In the genomic region with DNA sequence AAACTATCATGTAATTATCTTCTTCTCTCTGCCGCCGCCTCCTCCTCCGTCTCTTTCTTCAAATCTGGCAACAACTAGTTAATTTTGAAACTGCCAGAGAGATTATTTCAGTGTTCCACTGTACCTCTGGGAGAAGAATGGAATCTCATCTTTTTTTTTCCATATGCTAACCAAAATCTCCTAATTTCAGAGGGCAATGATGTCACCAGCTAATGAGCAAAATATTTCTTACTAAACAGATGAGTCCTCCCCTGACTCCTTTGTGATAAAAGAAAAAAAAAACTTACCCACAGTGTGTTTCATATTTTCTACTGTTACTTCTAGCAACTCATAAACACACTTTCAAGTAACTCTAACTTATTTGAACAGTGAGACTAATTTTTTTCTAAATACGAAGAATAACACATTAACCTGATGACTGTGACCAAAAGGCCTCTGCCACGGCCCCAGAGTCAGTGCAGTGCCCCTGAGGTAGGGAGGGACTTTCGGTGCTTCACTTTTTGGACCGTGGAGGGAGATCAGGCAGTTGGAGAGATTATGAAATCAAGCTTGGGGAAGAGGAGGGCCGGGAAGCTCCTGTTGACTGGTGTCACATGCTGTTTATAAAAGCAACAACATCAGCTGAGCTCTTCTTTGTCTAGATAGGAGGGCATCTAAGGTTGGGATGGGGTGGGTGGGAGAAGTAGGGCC, we compare ENCODE assay signal across 10 cellular contexts.
DNase-seq lines count a peak whose midpoint lies in the region; ATAC-seq lines count a peak whose summit lies in the region.
"Had no signal": no experiment of that assay in that cellular context is flagged by ENCODE, and none has a peak within 500 bp of the region (broad histone marks: within the 10 kb centered on the region; RNA-seq: fewer than 3 reads in every experiment).

No MANE protein-coding gene starts in this region.

- ATAC-seq in left cardiac atrium (peak; percentile 56 to 67), sciatic nerve (peak; percentile 89)
- ATAC-seq in stimulated activated naive B cell treated with anti-CD40 and anti-IgM and Interleukin-4, amounts not matched to agents 10 μg/mL and 1 μg/mL and 100 μg/mL, for 72 hours (replicated peaks), result no peak

- H3K27me3 Mint-ChIP-seq in stimulated activated naive B cell treated with anti-CD40 and anti-IgM and Interleukin-4, amounts not matched to agents 10 μg/mL and 1 μg/mL and 100 μg/mL, for 72 hours, result peaks cover 25 to 27% of the 10 kb centered on the region in 2 donors

- H3K36me3 Mint-ChIP-seq in stimulated activated naive B cell treated with anti-CD40 and anti-IgM and Interleukin-4, amounts not matched to agents 10 μg/mL and 1 μg/mL and 100 μg/mL, for 72 hours, result no peaks in the 10 kb centered on the region

- peaks cover 2 to 5% of the 10 kb centered on the region in 2 donors for H3K4me1 Mint-ChIP-seq in stimulated activated naive B cell treated with anti-CD40 and anti-IgM and Interleukin-4, amounts not matched to agents 10 μg/mL and 1 μg/mL and 100 μg/mL, for 72 hours

- H3K27ac Mint-ChIP-seq in stimulated activated naive B cell treated with anti-CD40 and anti-IgM and Interleukin-4, amounts not matched to agents 10 μg/mL and 1 μg/mL and 100 μg/mL, for 72 hours, result no peak overlapping the region

- no peaks in the 10 kb centered on the region for H3K9me3 Mint-ChIP-seq in stimulated activated naive B cell treated with anti-CD40 and anti-IgM and Interleukin-4, amounts not matched to agents 10 μg/mL and 1 μg/mL and 100 μg/mL, for 72 hours

- peak; percentile 32 for DNase-seq in ELR (ENCODE audit: low read depth)
- peak; percentile 60 for DNase-seq in amniotic epithelial cell (ENCODE audit: low read depth)
- DNase-seq in left cardiac atrium, result no peak
- DNase-seq in sciatic nerve (ENCODE audit: low spot score), result no peak
- no peak for DNase-seq in iPS-NIHi7 (ENCODE audit: extremely low spot score)
- no peak for DNase-seq in stimulated activated naive CD4-positive, alpha-beta T cell treated with Interleukin-2 at 50 U/mL for 16 hours (lab: John Stamatoyannopoulos, UW)
- no peak for DNase-seq in stimulated activated naive B cell treated with anti-CD40 and anti-IgM and Interleukin-4, amounts not matched to agents 10 μg/mL and 1 μg/mL and 100 μg/mL, for 72 hours
- no peak for DNase-seq in effector CD8-positive, alpha-beta T cell (lab: John Stamatoyannopoulos, UW)
- DNase-seq: AML-193, NCI-H146 had no signal

- no peak overlapping the region for H3K4me3 Mint-ChIP-seq in stimulated activated naive B cell treated with anti-CD40 and anti-IgM and Interleukin-4, amounts not matched to agents 10 μg/mL and 1 μg/mL and 100 μg/mL, for 72 hours

- intact Hi-C loops in left cardiac atrium (cut with DNase I) (no loop called here), sciatic nerve (cut with DNase I) (no loop called here)

Comparison
In these comparisons a context has a peak if more than half of its experiments do, and no peak if none do; other contexts are left out.
1. DNase-seq: peak in ELR (single experiment) and amniotic epithelial cell (single experiment); none in left cardiac atrium (single experiment), sciatic nerve (single experiment), iPS-NIHi7 (single experiment), stimulated activated naive CD4-positive, alpha-beta T cell treated with Interleukin-2 at 50 U/mL for 16 hours (single experiment), stimulated activated naive B cell treated with anti-CD40 and anti-IgM and Interleukin-4, amounts not matched to agents 10 μg/mL and 1 μg/mL and 100 μg/mL, for 72 hours (single experiment) and effector CD8-positive, alpha-beta T cell (single experiment).
2. ATAC-seq: peak in left cardiac atrium (2 of 2) and sciatic nerve (single experiment); none in stimulated activated naive B cell treated with anti-CD40 and anti-IgM and Interleukin-4, amounts not matched to agents 10 μg/mL and 1 μg/mL and 100 μg/mL, for 72 hours (0 of 2).